In genomic region chr19:18093439-18094161, GRCh38 we compare ENCODE assay signal across 9 cellular contexts. TPM values are rescaled to one million over a fixed set of nuclear protein-coding genes. Genes with fewer than 3 reads are reported as not detected.
DNase-seq lines count a peak whose midpoint lies in the region; ATAC-seq and TF ChIP-seq lines count a peak whose summit lies in the region.
"Had no signal": no experiment of that assay in that cellular context is flagged by ENCODE, and none has a peak within 500 bp of the region (broad histone marks: within the 10 kb centered on the region; RNA-seq: fewer than 3 reads in every experiment).

No MANE protein-coding gene starts in this region.

- intact Hi-C loops in esophagus squamous epithelium (cut with DNase I): no loop called here

- H3K4me1 ChIP-seq in esophagus squamous epithelium: peaks cover 13 to 41% (median 16%) of the 10 kb centered on the region in 3 donors

- no peak for ATAC-seq in HG02571 (IDR thresholded peaks at IDR 0.05; ENCODE audit: unreplicated experiment)
- ATAC-seq in HG02884 (IDR thresholded peaks at IDR 0.05; ENCODE audit: unreplicated experiment): no peak
- no peak for ATAC-seq in GM21619 (IDR thresholded peaks at IDR 0.05; ENCODE audit: unreplicated experiment)

- no peak for TF ChIP-seq CTCF in SU-DHL-6 (IDR thresholded peaks at IDR 0.05; ENCODE audit: insufficient read depth, low read length, poor library complexity, severe bottlenecking)
- no peak for TF ChIP-seq CTCF in esophagus squamous epithelium (IDR thresholded peaks at IDR 0.05)

- H3K36me3 ChIP-seq in SU-DHL-6 (ENCODE audit: low read length) (no peaks in the 10 kb centered on the region), esophagus squamous epithelium (no peaks in the 10 kb centered on the region)

- 59 to 80% methylated on average over 5 to 6 of the region's 6 CpGs for WGBS in esophagus squamous epithelium, 2 donors

- DNase-seq in Caki2 (ENCODE audit: low read depth) (peak; percentile 59), HuH-7 (ENCODE audit: low spot score) (peak; percentile 51), hepatic stellate cell (ENCODE audit: low spot score) (peak; percentile 74), esophagus squamous epithelium (lab: John Stamatoyannopoulos, UW) (no peak)

- H2AFZ ChIP-seq in SU-DHL-6 (ENCODE audit: low read depth, low read length, severe bottlenecking): no peak overlapping the region

- TF ChIP-seq POLR2A in esophagus squamous epithelium (IDR thresholded peaks at IDR 0.05): no peak

- H3K4me2 ChIP-seq in SU-DHL-6 (ENCODE audit: low read depth, low read length, poor library complexity, severe bottlenecking): no peak overlapping the region

- in situ Hi-C loops in Caki2 (cut with HindIII; ENCODE audit: low pct_unique_long_range_greater_than_20kb, low sequenced_read_pairs): no loop called here

- H3K27me3 ChIP-seq in SU-DHL-6 (ENCODE audit: low read length): no peaks in the 10 kb centered on the region
- peaks cover 0 to 10% (median 0%) of the 10 kb centered on the region in 4 donors for H3K27me3 ChIP-seq in esophagus squamous epithelium

- H3F3A ChIP-seq in SU-DHL-6 (ENCODE audit: insufficient read depth): peaks cover 70% of the 10 kb centered on the region

- H3K9me3 ChIP-seq in SU-DHL-6 (ENCODE audit: insufficient read depth, low read length): no peaks in the 10 kb centered on the region
- no peaks in the 10 kb centered on the region for H3K9me3 ChIP-seq in esophagus squamous epithelium

- peaks cover 47% of the 10 kb centered on the region for H3K79me2 ChIP-seq in SU-DHL-6 (ENCODE audit: insufficient read depth, low read length)

- H3K9me2 ChIP-seq in SU-DHL-6 (replicated peaks; ENCODE audit: insufficient read depth, low read length): no peaks in the 10 kb centered on the region

- H3K4me3 ChIP-seq in SU-DHL-6 (ENCODE audit: insufficient read depth, low read length, poor library complexity, severe bottlenecking) (no peak overlapping the region), esophagus squamous epithelium (no peak overlapping the region)

- H4K20me1 ChIP-seq in SU-DHL-6 (ENCODE audit: low read depth, low read length): no peaks in the 10 kb centered on the region

- no peak overlapping the region for H3K9ac ChIP-seq in SU-DHL-6 (ENCODE audit: low read length)

- peak overlapping the region; percentile 14 for H3K27ac ChIP-seq in SU-DHL-6 (ENCODE audit: low read depth, low read length)
- H3K27ac ChIP-seq in esophagus squamous epithelium: no peak overlapping the region
- H3K27ac ChIP-seq: epithelial cell of prostate had no signal

RNA-seq across cellular contexts. Expression of gene MAST3, which starts 4.0 kb away (rescaled TPM):
- 1.8 and 5.5 TPM in 2 replicates for total RNA-seq in Caki2 (2014; rRNA removed; shearing (Covaris generic); ENCODE audit: low replicate concordance)
- total RNA-seq in esophagus squamous epithelium: 1 to 10 TPM; 2.3 to 4.8 (median 4.1) TPM

RNA-seq across cellular contexts. Expression of gene IL12RB1, which starts 6.9 kb away (rescaled TPM):
- total RNA-seq in Caki2 (2014; rRNA removed; shearing (Covaris generic); ENCODE audit: low replicate concordance): 0.44 TPM in 1 of 2 replicates, not detected in the other
- 1 to 10 TPM; 1.1 to 2.3 (median 1.9) TPM for total RNA-seq in esophagus squamous epithelium

RNA-seq across cellular contexts. Expression of gene PIK3R2, which starts 59.4 kb away (rescaled TPM):
- total RNA-seq in Caki2 (2014; rRNA removed; shearing (Covaris generic); ENCODE audit: low replicate concordance): 8.1 and 43.6 TPM in 2 replicates
- 10 to 100 TPM; 20.4 to 42.1 (median 29.1) TPM for total RNA-seq in esophagus squamous epithelium
